Comparison of ENCODE assay signal across 14 cellular contexts in genomic region chr10:110401401-110402076, GRCh38.
"Had no signal": no experiment of that assay in that cellular context is flagged by ENCODE, and none has a peak within 500 bp of the region (broad histone marks: within the 10 kb centered on the region; RNA-seq: fewer than 3 reads in every experiment).

No MANE protein-coding gene starts in this region.

- DNase-seq: activated CD4-positive, alpha-beta T cell treated with anti-CD3 and anti-CD28 coated beads for 1 hour; activated CD4-positive, alpha-beta T cell treated with anti-CD3 and anti-CD28 coated beads, Interleukin-2, amount 50 U/mL, for 48 hours; activated CD8-positive, alpha-beta memory T cell treated with anti-CD3 and anti-CD28 coated beads, Interleukin-2, amount 10 ng/mL, durations not matched to agents 7 days and 5 days; activated gamma-delta T cell; activated naive CD8-positive, alpha-beta T cell treated with anti-CD3 and anti-CD28 coated beads for 36 hours; activated T-cell treated with anti-CD3 and anti-CD28 coated beads, Interleukin-2, amount 50 U/mL, for 4 hours; dorsolateral prefrontal cortex; foreskin melanocyte; head of caudate nucleus; left lung; ovary; stimulated activated CD4-positive, alpha-beta T cell treated with anti-CD3 and anti-CD28 coated beads, Interleukin-15, amount 100 ng/mL, for 24 hours; stimulated activated CD4-positive, alpha-beta T cell treated with anti-CD3 and anti-CD28 coated beads, Interleukin-4, amount 100 ng/mL, for 24 hours; uterus had no signal

- H3K27ac ChIP-seq: dorsolateral prefrontal cortex, left lung, ovary, uterus had no signal

- H3K27me3 ChIP-seq: left lung, ovary, uterus had no signal

- H3K36me3 ChIP-seq: left lung, ovary, uterus had no signal

- ATAC-seq: activated CD8-positive, alpha-beta memory T cell treated with anti-CD3 and anti-CD28 coated beads, Interleukin-2, amount 10 ng/mL, durations not matched to agents 7 days and 5 days; activated T-cell treated with anti-CD3 and anti-CD28 coated beads, Interleukin-2, amount 50 U/mL, for 4 hours; left lung had no signal

- H3K9me3 ChIP-seq: left lung, ovary, uterus had no signal

- H3K4me3 ChIP-seq: dorsolateral prefrontal cortex, left lung, ovary, uterus had no signal
